Comparison of ENCODE assay signal across 3 cellular contexts in genomic region chr14:28240909-28241308, GRCh38.
TF ChIP-seq lines count a peak whose summit lies in the region.

No MANE protein-coding gene starts in this region.

TF ChIP-seq in HepG2, 621 proteins besides CTCF, POLR2A, EP300 and RAD21 (continued from another document):
- no peak for TF ChIP-seq TBX2 (CRISPR knock-in tag; IDR thresholded peaks at IDR 0.05; ENCODE audit: borderline replicate concordance)
- TF ChIP-seq KLF15 (CRISPR knock-in tag; IDR thresholded peaks at IDR 0.05; ENCODE audit: borderline replicate concordance) = no peak
- no peak for TF ChIP-seq DBP (CRISPR knock-in tag; IDR thresholded peaks at IDR 0.05; ENCODE audit: not compliant biosample characterization)
- peak; percentile 54 for TF ChIP-seq CREB1 (IDR thresholded peaks at IDR 0.05)
- TF ChIP-seq CREB1 (CRISPR knock-in tag; IDR thresholded peaks at IDR 0.05) = no peak
- TF ChIP-seq NFYC (CRISPR knock-in tag; IDR thresholded peaks at IDR 0.05) = no peak

TF ChIP-seq in A549, 52 proteins besides CTCF, POLR2A, EP300 and RAD21 (continued from another document):
- TF ChIP-seq HMGXB4 (CRISPR knock-in tag; IDR thresholded peaks at IDR 0.05; ENCODE audit: borderline replicate concordance) (no peak), HDAC2 (IDR thresholded peaks at IDR 0.05) (no peak), ZC3H11A (IDR thresholded peaks at IDR 0.05) (no peak), CHD2 (IDR thresholded peaks at IDR 0.05; ENCODE audit: low read length, partially characterized antibody) (no peak), NR3C1 (IDR thresholded peaks at IDR 0.05) (no peak), ZFP36 (IDR thresholded peaks at IDR 0.05; ENCODE audit: borderline replicate concordance, partially characterized antibody) (no peak), USF2 (IDR thresholded peaks at IDR 0.05) (no peak), CBX8 (IDR thresholded peaks at IDR 0.05) (no peak), KDM5A (IDR thresholded peaks at IDR 0.05) (no peak), RFX5 (IDR thresholded peaks at IDR 0.05) (no peak), TFCP2L1 (CRISPR knock-in tag; IDR thresholded peaks at IDR 0.05) (no peak), E2F6 (IDR thresholded peaks at IDR 0.05; ENCODE audit: borderline replicate concordance, low read depth) (no peak), ZSCAN20 (CRISPR knock-in tag; IDR thresholded peaks at IDR 0.05) (no peak), MAFK (IDR thresholded peaks at IDR 0.05; ENCODE audit: partially characterized antibody) (no peak)

TF ChIP-seq in HEK293, 187 proteins besides CTCF, POLR2A, EP300 and RAD21:
- TF ChIP-seq SP2 (tag by site-specific recombination; IDR thresholded peaks at IDR 0.05) (no peak), ATF2 (tag by site-specific recombination; IDR thresholded peaks at IDR 0.05; ENCODE audit: low read depth) (0 out of 2 replicates have a peak, but pooled peaks have one; percentile 18), EGR2 (tag by site-specific recombination; IDR thresholded peaks at IDR 0.05; ENCODE audit: low read depth) (no peak)
